In the genomic region with DNA sequence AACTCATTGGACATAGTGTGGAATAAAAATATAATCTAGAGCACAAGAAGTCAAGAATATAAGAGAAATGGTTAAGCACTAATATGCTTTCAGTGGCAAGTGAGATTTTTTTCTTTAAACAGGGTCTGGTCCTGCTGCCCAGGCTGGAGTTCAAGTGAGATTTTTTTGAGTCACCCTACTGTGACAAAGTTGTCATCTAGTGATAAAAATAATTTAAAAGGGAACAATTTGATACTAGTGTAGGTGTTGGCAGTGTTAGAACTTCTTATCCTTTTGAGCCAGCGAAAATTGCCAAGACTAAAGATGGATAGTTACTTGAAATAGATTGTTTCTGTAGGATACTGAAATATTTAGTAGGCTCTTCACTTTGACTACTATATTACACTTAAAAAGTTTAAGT, we compare ENCODE assay signal across 33 cellular contexts.
"Had no signal": no experiment of that assay in that cellular context is flagged by ENCODE, and none has a peak within 500 bp of the region (broad histone marks: within the 10 kb centered on the region; RNA-seq: fewer than 3 reads in every experiment).

No MANE protein-coding gene starts in this region.

- H3K9me3 ChIP-seq: adrenal gland, ascending aorta, body of pancreas, breast epithelium had no signal

- H3K4me1 ChIP-seq: adrenal gland, ascending aorta, body of pancreas, breast epithelium had no signal

- H3K36me3 ChIP-seq: adrenal gland, ascending aorta, brain microvascular endothelial cell, breast epithelium, cardiac muscle cell had no signal

- H3K4me3 ChIP-seq: adrenal gland, ascending aorta, body of pancreas, breast epithelium, cardiac muscle cell had no signal

- H3K27ac ChIP-seq: adrenal gland, ascending aorta, body of pancreas, brain microvascular endothelial cell, breast epithelium, cardiac muscle cell had no signal

- H3K27me3 ChIP-seq: adrenal gland, ascending aorta, body of pancreas, brain microvascular endothelial cell, breast epithelium, cardiac muscle cell had no signal

- DNase-seq: activated effector memory CD4-positive, alpha-beta T cell treated with anti-CD3 and anti-CD28 coated beads, Interleukin-2, amount 50 U/mL, for 16 hours; activated effector memory CD4-positive, alpha-beta T cell treated with Interleukin-2 at 50 U/mL for 16 hours; activated gamma-delta T cell; activated gamma-delta T cell treated with Interleukin-2 at 50 U/mL for 16 hours; activated naive CD4-positive, alpha-beta T cell; activated naive CD4-positive, alpha-beta T cell treated with anti-CD3 and anti-CD28 coated beads for 36 hours; activated naive CD4-positive, alpha-beta T cell treated with anti-CD3 and anti-CD28 coated beads, Interleukin-2, amount 10 ng/mL, durations not matched to agents 7 days and 5 days; activated naive CD4-positive, alpha-beta T cell treated with anti-CD3 and anti-CD28 coated beads, Interleukin-2, amount 50 U/mL, for 16 hours; activated naive CD4-positive, alpha-beta T cell treated with Interleukin-2 at 50 U/mL for 16 hours; activated naive CD8-positive, alpha-beta T cell treated with anti-CD3 and anti-CD28 coated beads for 36 hours; activated naive CD8-positive, alpha-beta T cell treated with anti-CD3 and anti-CD28 coated beads, Interleukin-2, amount 10 ng/mL, durations not matched to agents 7 days and 5 days; activated naive CD8-positive, alpha-beta T cell treated with anti-CD3 and anti-CD28 coated beads, Interleukin-2, amount 50 U/mL, for 24 hours; activated T-cell treated with anti-CD3 and anti-CD28 coated beads for 4 hours; activated T-cell treated with anti-CD3 and anti-CD28 coated beads, Interleukin-2, amount 50 U/mL, for 1 hour; activated T-cell treated with anti-CD3 and anti-CD28 coated beads, Interleukin-2, amount 50 U/mL, for 24 hours; activated T-cell treated with anti-CD3 and anti-CD28 coated beads, Interleukin-2, amount 50 U/mL, for 4 hours; activated T-cell treated with anti-CD3 and anti-CD28 coated beads, Interleukin-2, amount 50 U/mL, for 48 hours; activated T-cell treated with anti-CD3 and anti-CD28 coated beads, Interleukin-2, amount 50 U/mL, for 72 hours; adrenal gland; amniotic stem cell; amygdala; anterior cingulate cortex; aorta; body of pancreas; brain microvascular endothelial cell; caudate nucleus; central memory CD4-positive, alpha-beta T cell; cerebellar nuclear complex had no signal

- ATAC-seq: activated naive CD4-positive, alpha-beta T cell treated with anti-CD3 and anti-CD28 coated beads, Interleukin-2, amount 50 U/mL, for 72 hours; activated naive CD8-positive, alpha-beta T cell treated with anti-CD3 and anti-CD28 coated beads, Interleukin-2, amount 50 U/mL, for 24 hours; activated T-cell treated with anti-CD3 and anti-CD28 coated beads, Interleukin-2, amount 50 U/mL, for 4 hours; activated T-cell treated with anti-CD3 and anti-CD28 coated beads, Interleukin-2, amount 50 U/mL, for 72 hours; activated T-helper 17 cell treated with anti-CD3 and anti-CD28 coated beads, Interleukin-2, amount 50 U/mL, for 72 hours; body of pancreas had no signal
